In genomic region chr7:101868191-101868950, GRCh38 we compare ENCODE assay signal across 21 cellular contexts. TPM values are rescaled to one million over a fixed set of nuclear protein-coding genes. Genes with fewer than 3 reads are reported as not detected.
DNase-seq lines count a peak whose midpoint lies in the region; ATAC-seq, FAIRE-seq and TF ChIP-seq lines count a peak whose summit lies in the region.
"Had no signal": no experiment of that assay in that cellular context is flagged by ENCODE, and none has a peak within 500 bp of the region (broad histone marks: within the 10 kb centered on the region; RNA-seq: fewer than 3 reads in every experiment).

No MANE protein-coding gene starts in this region.

- DNase-seq in OCI-LY7 (ENCODE audit: low spot score) (peak; percentile 53), hepatic stellate cell (ENCODE audit: low spot score) (peak; percentile 50), psoas muscle (no peak), HuH-7.5 (ENCODE audit: low spot score) (no peak), D721Med (ENCODE audit: insufficient read length, low spot score) (no peak), NCI-H2227 (lab: John Stamatoyannopoulos, UW; ENCODE audit: unreplicated experiment) (no peak)
- DNase-seq in stimulated activated naive CD8-positive, alpha-beta T cell treated with anti-CD3 and anti-CD28 coated beads, Interleukin-15, Interleukin-2, amounts not matched to agents 100 U/mL and 50 U/mL, for 24 hours: no peak
- DNase-seq: activated CD4-positive, alpha-beta T cell treated with anti-CD3 and anti-CD28 coated beads for 48 hours; activated gamma-delta T cell treated with Interleukin-2 at 50 U/mL for 16 hours; amygdala; effector CD4-positive, alpha-beta T cell; left ventricle myocardium inferior; NCI-H1930; NCI-H446; ovary; RPMI8226; sigmoid colon; SW 1271 had no signal

- BruUV-seq in OCI-LY7 (replicated peaks; lab: Mats Ljungman, UMichigan): no TSS peak

- H3K9me2 ChIP-seq in DOHH2 (replicated peaks; ENCODE audit: control insufficient read depth, low read length): no peaks in the 10 kb centered on the region
- H3K9me2 ChIP-seq in OCI-LY7 (ENCODE audit: insufficient read depth, low read length): no peaks in the 10 kb centered on the region

- TF ChIP-seq CTCF in DOHH2 (IDR thresholded peaks at IDR 0.05; ENCODE audit: low read depth, low read length, poor library complexity, severe bottlenecking) (no peak), OCI-LY7 (conservative IDR thresholded peaks at IDR 0.05; ENCODE audit: low read length) (no peak), psoas muscle (IDR thresholded peaks at IDR 0.05) (no peak), D721Med (IDR thresholded peaks at IDR 0.05; ENCODE audit: insufficient read depth, missing control alignments) (no peak)

- H3K27me3 ChIP-seq in DOHH2 (ENCODE audit: control insufficient read depth, low read length) (no peaks in the 10 kb centered on the region), psoas muscle (ENCODE audit: insufficient read depth in 3 of 3, low read length in 2 of 3) (no peaks in the 10 kb centered on the region)
- H3K27me3 ChIP-seq: esophagus muscularis mucosa, ovary, sigmoid colon had no signal

- intact Hi-C loops in OCI-LY7 (cut with micrococcal nuclease; ENCODE audit: unreplicated experiment) (no loop called here), psoas muscle (cut with DNase I) (no loop called here)

- H3K79me2 ChIP-seq in DOHH2 (ENCODE audit: control insufficient read depth, low read length): peaks cover 90% of the 10 kb centered on the region
- H3K79me2 ChIP-seq in OCI-LY7 (ENCODE audit: insufficient read depth, low read depth, low read length): peaks cover 95% of the 10 kb centered on the region

- no peak for FAIRE-seq in D721Med (lab: Jason Lieb, UNC)

- H3K4me1 ChIP-seq in DOHH2 (ENCODE audit: control insufficient read depth, low read length) (peaks cover 98% of the 10 kb centered on the region), OCI-LY7 (ENCODE audit: insufficient read depth, low read length, poor library complexity, severe bottlenecking) (peaks cover 100% of the 10 kb centered on the region), psoas muscle (peaks cover 44% of the 10 kb centered on the region)

- POLR2A ChIA-PET in OCI-LY7 (lab: Charles Lee): interaction anchor here (0.6 to 6.5 kb wide), 4 partner anchors 12 to 459 kb away, joined by 3 to 65 read pairs (median 16); no protein-coding TSS in a partner anchor

- H2AFZ ChIP-seq in OCI-LY7 (ENCODE audit: low read length): no peak overlapping the region

- no peaks in the 10 kb centered on the region for H4K20me1 ChIP-seq in DOHH2 (ENCODE audit: control insufficient read depth, insufficient read depth, low read depth, low read length)
- no peaks in the 10 kb centered on the region for H4K20me1 ChIP-seq in OCI-LY7 (ENCODE audit: insufficient read depth, low read length)

- no peak for ATAC-seq in psoas muscle
- no peak for ATAC-seq in stimulated activated naive CD8-positive, alpha-beta T cell treated with anti-CD3 and anti-CD28 coated beads, Interleukin-15, Interleukin-2, amounts not matched to agents 100 U/mL and 50 U/mL, for 24 hours
- ATAC-seq: stimulated activated memory B cell treated with anti-CD40 and anti-IgM and Interleukin-4, amounts not matched to agents 10 μg/mL and 1 μg/mL and 100 μg/mL, for 72 hours had no signal

- H3K4me3 ChIP-seq in DOHH2 (ENCODE audit: low read length) (peak overlapping the region; percentile 76), OCI-LY7 (ENCODE audit: low read depth, low read length, poor library complexity, severe bottlenecking) (peak overlapping the region; percentile 57), psoas muscle (no peak overlapping the region)
- H3K4me3 ChIP-seq: esophagus muscularis mucosa, left ventricle myocardium inferior, ovary, sigmoid colon had no signal

- H3K9me3 ChIP-seq in DOHH2 (ENCODE audit: control insufficient read depth, insufficient read depth, low read length) (no peaks in the 10 kb centered on the region), OCI-LY7 (ENCODE audit: low read length) (peaks cover 4% of the 10 kb centered on the region; the same call in 1 of the 2 replicates), psoas muscle (no peaks in the 10 kb centered on the region)
- H3K9me3 ChIP-seq: esophagus muscularis mucosa, left ventricle myocardium inferior, ovary, sigmoid colon had no signal

- H3K4me2 ChIP-seq in DOHH2 (ENCODE audit: low read length) (peak overlapping the region; percentile 76), OCI-LY7 (ENCODE audit: low read length) (peak overlapping the region; percentile 100)

- peaks cover 36% of the 10 kb centered on the region for H3F3A ChIP-seq in DOHH2 (ENCODE audit: control insufficient read depth, insufficient read depth)

- H3K27ac ChIP-seq in DOHH2 (ENCODE audit: low read depth, low read length) (peak overlapping the region; percentile 90), OCI-LY7 (ENCODE audit: low read depth, low read length, poor library complexity, severe bottlenecking) (peak overlapping the region; percentile 97), psoas muscle (peak overlapping the region; percentile 36)
- H3K27ac ChIP-seq: esophagus muscularis mucosa, left ventricle myocardium inferior, ovary had no signal

- WGBS in psoas muscle, 3 donors: 69 to 82% (median 75%) methylated on average over 11 of the region's 11 CpGs

- CTCF ChIA-PET in OCI-LY7 (lab: Charles Lee; ENCODE audit: unreplicated experiment): interaction anchor here (1.0 to 1.3 kb wide), 2 partner anchors 10 to 12 kb away, joined by 3 to 7 read pairs; no protein-coding TSS in a partner anchor

- H3K36me3 ChIP-seq in DOHH2 (ENCODE audit: control insufficient read depth, low read length) (peaks cover 48% of the 10 kb centered on the region), OCI-LY7 (ENCODE audit: insufficient read depth, low read length) (peaks cover 31% of the 10 kb centered on the region), psoas muscle (ENCODE audit: insufficient read depth in 1 of 2, low read depth in 1 of 2) (no peaks in the 10 kb centered on the region)
- H3K36me3 ChIP-seq: esophagus muscularis mucosa, left ventricle myocardium inferior, ovary, sigmoid colon had no signal

RNA-seq across cellular contexts. Expression of gene CUX1, which starts 50.9 kb away (rescaled TPM):
- total RNA-seq in OCI-LY7 (2014; rRNA removed; shearing (Covaris generic)): 131 and 143 TPM in 2 replicates
- total RNA-seq in OCI-LY7 (2022) (199 and 247 TPM in 2 replicates), psoas muscle (10 to 100 TPM; 72.4 to 95.6 (median 76.2) TPM)
- 10 to 100 TPM; 12.5 to 35.3 (median 17.7) TPM for polyA plus RNA-seq in psoas muscle

Comparison
In these comparisons a context has a peak if more than half of its experiments do, and no peak if none do; other contexts are left out.
1. H3K27ac ChIP-seq: peak in every context shown above with its lines; median percentile 97 in OCI-LY7; 90 in DOHH2; 36 in psoas muscle.
2. DNase-seq: peak in OCI-LY7 (single experiment) and hepatic stellate cell (single experiment); none in psoas muscle (0 of 2), stimulated activated naive CD8-positive, alpha-beta T cell treated with anti-CD3 and anti-CD28 coated beads, Interleukin-15, Interleukin-2, amounts not matched to agents 100 U/mL and 50 U/mL, for 24 hours (single experiment), HuH-7.5 (single experiment), D721Med (single experiment) and NCI-H2227 (single experiment).